ENCODE assay signal across 16 cellular contexts in genomic region chr9:99966720-99967119, GRCh38.
DNase-seq lines count a peak whose midpoint lies in the region; ATAC-seq, FAIRE-seq and TF ChIP-seq lines count a peak whose summit lies in the region.
"Had no signal": no experiment of that assay in that cellular context is flagged by ENCODE, and none has a peak within 500 bp of the region (broad histone marks: within the 10 kb centered on the region; RNA-seq: fewer than 3 reads in every experiment).

No MANE protein-coding gene starts in this region.

- no peak overlapping the region for H3K56ac ChIP-seq in H1 (replicated peaks; ENCODE audit: insufficient read length, low read depth, low read length)

- H3K23me2 ChIP-seq in H1 (ENCODE audit: low read depth, low read length): no peaks in the 10 kb centered on the region

- no peaks in the 10 kb centered on the region for H3K27me3 ChIP-seq in NT2/D1 (ENCODE audit: insufficient read depth, insufficient read length)
- no peaks in the 10 kb centered on the region for H3K27me3 ChIP-seq in H1 (replicated peaks in 1 of 4; ENCODE audit: control insufficient read depth in 3 of 4, extremely low read depth in 1 of 4, insufficient read depth in 3 of 4, low read length in 3 of 4)
- no peaks in the 10 kb centered on the region for H3K27me3 ChIP-seq in liver (ENCODE audit: control insufficient read depth in 4 of 4, insufficient read depth in 4 of 4, low read length in 3 of 4)
- H3K27me3 ChIP-seq: gastroesophageal sphincter, thyroid gland had no signal

- H3K4me1 ChIP-seq in NT2/D1 (ENCODE audit: insufficient read depth, insufficient read length) (no peaks in the 10 kb centered on the region), H1 (replicated peaks in 1 of 4; ENCODE audit: control insufficient read depth in 3 of 4, insufficient read depth in 4 of 4, low read length in 3 of 4) (peaks cover 0 to 9% (median 7%) of the 10 kb centered on the region in 4 experiments; a peak in 4 of 7 replicates), liver (ENCODE audit: control insufficient read depth in 4 of 4, insufficient read depth in 4 of 4, low read length in 3 of 4) (no peaks in the 10 kb centered on the region)
- H3K4me1 ChIP-seq: gastroesophageal sphincter, thyroid gland had no signal

- no peak overlapping the region for H2BK120ac ChIP-seq in H1 (replicated peaks; ENCODE audit: low read depth, low read length)

- H3K4me2 ChIP-seq in H1 (ENCODE audit: insufficient read depth in 1 of 2, low read depth in 2 of 2, low read length in 2 of 2): no peak overlapping the region

- H2AFZ ChIP-seq in H1 (ENCODE audit: low read length): no peak overlapping the region

- no peaks in the 10 kb centered on the region for H3K9me3 Mint-ChIP-seq in activated CD4-positive, alpha-beta memory T cell treated with anti-CD3 and anti-CD28 coated beads, Interleukin-2, amount 10 ng/mL, durations not matched to agents 7 days and 5 days
- H3K9me3 Mint-ChIP-seq: activated T-cell treated with anti-CD3 and anti-CD28 coated beads, Interleukin-2, amount 50 U/mL, for 72 hours; CD4-positive, CD25-positive, alpha-beta regulatory T cell had no signal

- no peak overlapping the region for H3K14ac ChIP-seq in H1 (ENCODE audit: insufficient read length)

- CTCF ChIA-PET in H1 (lab: Charles Lee; ENCODE audit: partially characterized antibody): interaction anchor here (1.2 kb wide), 1 partner anchor 19 kb away, joined by 3 read pairs; no protein-coding TSS in a partner anchor
- CTCF ChIA-PET in activated CD4-positive, alpha-beta memory T cell treated with anti-CD3 and anti-CD28 coated beads, Interleukin-2, amount 10 ng/mL, durations not matched to agents 7 days and 5 days (lab: Charles Lee): no interaction called here

- H4K8ac ChIP-seq in H1 (ENCODE audit: extremely low read depth, insufficient read depth, low read length): no peak overlapping the region

- H2AK5ac ChIP-seq in H1 (ENCODE audit: low read depth, low read length): no peak overlapping the region

- no peak overlapping the region for H3K9ac ChIP-seq in NT2/D1 (ENCODE audit: insufficient read length, low read depth)
- H3K9ac ChIP-seq in H1 (replicated peaks in 1 of 4; ENCODE audit: extremely low read depth in 1 of 4, low read depth in 3 of 4, low read length in 3 of 4): no peak overlapping the region
- H3K9ac ChIP-seq in liver (ENCODE audit: low read depth in 1 of 2, low read length in 2 of 2): no peak overlapping the region

- POLR2A ChIA-PET in H1 (lab: Charles Lee; ENCODE audit: partially characterized antibody): no interaction called here
- POLR2A ChIA-PET in activated CD4-positive, alpha-beta memory T cell treated with anti-CD3 and anti-CD28 coated beads, Interleukin-2, amount 10 ng/mL, durations not matched to agents 7 days and 5 days (lab: Charles Lee): no interaction called here

- H3K4me3 ChIP-seq in NT2/D1 (ENCODE audit: insufficient read length, low read depth) (no peak overlapping the region), H1 (ENCODE audit: extremely low read depth in 1 of 4, insufficient read depth in 2 of 4, low read depth in 3 of 4, low read length in 4 of 4) (no peak overlapping the region; a peak in 1 of 8 replicates), liver (ENCODE audit: low read depth in 1 of 3, low read length in 3 of 3) (no peak overlapping the region)
- H3K4me3 ChIP-seq: gastroesophageal sphincter, mucosa of descending colon, thyroid gland had no signal

- H3K18ac ChIP-seq in H1 (ENCODE audit: extremely low read depth, low read length): no peak overlapping the region

- no peaks in the 10 kb centered on the region for H3K27me3 Mint-ChIP-seq in activated CD4-positive, alpha-beta memory T cell treated with anti-CD3 and anti-CD28 coated beads, Interleukin-2, amount 10 ng/mL, durations not matched to agents 7 days and 5 days
- no peaks in the 10 kb centered on the region for H3K27me3 Mint-ChIP-seq in T-helper 17 cell
- H3K27me3 Mint-ChIP-seq: CD4-positive, CD25-positive, alpha-beta regulatory T cell had no signal

- TF ChIP-seq EP300 in H1 (IDR thresholded peaks at IDR 0.05; ENCODE audit: borderline replicate concordance in 1 of 2, low read depth in 2 of 2, low read length in 2 of 2): no peak

- ATAC-seq in T-helper 17 cell: no peak
- ATAC-seq: activated T-cell treated with anti-CD3 and anti-CD28 coated beads, Interleukin-2, amount 50 U/mL, for 72 hours; gastroesophageal sphincter; mucosa of descending colon; sciatic nerve had no signal

- H2BK5ac ChIP-seq in H1 (ENCODE audit: low read depth, low read length): no peak overlapping the region

- H4K20me1 ChIP-seq in H1 (replicated peaks in 1 of 2; ENCODE audit: control insufficient read depth in 1 of 2, insufficient read depth in 2 of 2, low read length in 2 of 2): no peaks in the 10 kb centered on the region

- TF ChIP-seq POLR2A in H1 (IDR thresholded peaks at IDR 0.05; ENCODE audit: control extremely low read depth in 1 of 2, low read depth in 2 of 2, low read length in 2 of 2): no peak

- H3K4me1 Mint-ChIP-seq in activated CD4-positive, alpha-beta memory T cell treated with anti-CD3 and anti-CD28 coated beads, Interleukin-2, amount 10 ng/mL, durations not matched to agents 7 days and 5 days: no peaks in the 10 kb centered on the region
- H3K4me1 Mint-ChIP-seq in T-helper 17 cell: peaks cover 4% of the 10 kb centered on the region

- 42% methylated on average over 2 of the region's 2 CpGs; no CpG with 5 or more reads in 1 of the 2 experiments for WGBS in H1 (ENCODE audit: extremely low coverage in 1 of 2, insufficient coverage in 1 of 2, insufficient read length in 1 of 2, insufficient replicate concordance in 2 of 2, low coverage in 1 of 2, low lambda C conversion rate in 2 of 2, missing lambda C conversion rate in 1 of 2), 2 experiments
- WGBS in liver: 90% methylated on average over 2 of the region's 2 CpGs

- H4K5ac ChIP-seq in H1 (ENCODE audit: insufficient read length, low read depth, low read length): no peak overlapping the region

- DNase-seq in ELR (ENCODE audit: low read depth) (peak; percentile 67), NT2/D1 (ENCODE audit: low read depth, low spot score) (peak; percentile 59), H1 (ENCODE audit: low read depth in 1 of 2, low spot score in 2 of 2) (peak in 1 of 2 experiments; percentile 9), middle frontal gyrus (ENCODE audit: extremely low spot score, low spot score) (no peak), T1000 (lab: John Stamatoyannopoulos, UW) (no peak), T-helper 17 cell (no peak)
- no peak for DNase-seq in activated CD4-positive, alpha-beta memory T cell treated with anti-CD3 and anti-CD28 coated beads, Interleukin-2, amount 10 ng/mL, durations not matched to agents 7 days and 5 days
- DNase-seq: activated T-cell treated with anti-CD3 and anti-CD28 coated beads, Interleukin-2, amount 50 U/mL, for 72 hours; CD4-positive, CD25-positive, alpha-beta regulatory T cell; mucosa of descending colon; NCI-H2029 treated with DMSO at 0.1 percent for 48 hours; WERI-Rb-1 had no signal

- no peak overlapping the region for H2BK20ac ChIP-seq in H1 (ENCODE audit: low read length)

- H3K4me3 Mint-ChIP-seq in activated CD4-positive, alpha-beta memory T cell treated with anti-CD3 and anti-CD28 coated beads, Interleukin-2, amount 10 ng/mL, durations not matched to agents 7 days and 5 days: no peak overlapping the region
- H3K4me3 Mint-ChIP-seq in T-helper 17 cell: no peak overlapping the region
- H3K4me3 Mint-ChIP-seq: activated T-cell treated with anti-CD3 and anti-CD28 coated beads, Interleukin-2, amount 50 U/mL, for 72 hours; CD4-positive, CD25-positive, alpha-beta regulatory T cell had no signal

- H3K36me3 ChIP-seq in NT2/D1 (ENCODE audit: insufficient read depth, insufficient read length, low read length) (peaks cover 8% of the 10 kb centered on the region), H1 (ENCODE audit: control insufficient read depth in 2 of 4, insufficient read depth in 4 of 4, low read length in 3 of 4) (no peaks in the 10 kb centered on the region), liver (ENCODE audit: control insufficient read depth in 4 of 4, insufficient read depth in 3 of 4, low read depth in 1 of 4, low read length in 3 of 4) (peaks cover 4 to 44% (median 27%) of the 10 kb centered on the region in 4 donors)
- H3K36me3 ChIP-seq: WERI-Rb-1 had no signal

- H3K23ac ChIP-seq in H1 (ENCODE audit: insufficient read length): no peak overlapping the region

- H3K79me2 ChIP-seq in H1 (ENCODE audit: control insufficient read depth in 1 of 2, insufficient read depth in 2 of 2, low read length in 2 of 2): no peaks in the 10 kb centered on the region

- H3K27ac ChIP-seq in H1 (ENCODE audit: low read depth, low read length): no peak overlapping the region
- H3K27ac ChIP-seq in liver (ENCODE audit: low read depth in 1 of 2, low read length in 2 of 2): no peak overlapping the region
- H3K27ac ChIP-seq: gastroesophageal sphincter, thyroid gland, WERI-Rb-1 had no signal

- H4K91ac ChIP-seq in H1 (replicated peaks; ENCODE audit: insufficient read length, low read length): no peak overlapping the region

- no peak overlapping the region for H2BK12ac ChIP-seq in H1 (ENCODE audit: low read depth, low read length)

- H3K79me1 ChIP-seq in H1 (ENCODE audit: low read depth, low read length): no peaks in the 10 kb centered on the region

- H2BK15ac ChIP-seq in H1 (ENCODE audit: low read length): no peak overlapping the region

- TF ChIP-seq RAD21 in H1 (IDR thresholded peaks at IDR 0.05 in 1 of 2, conservative IDR thresholded peaks at IDR 0.05 in 1 of 2; ENCODE audit: low read depth in 2 of 2, low read length in 2 of 2) (no peak), liver (IDR thresholded peaks at IDR 0.05) (no peak)

- H3K9me3 ChIP-seq in NT2/D1 (ENCODE audit: insufficient read depth, low read length) (no peaks in the 10 kb centered on the region), H1 (ENCODE audit: insufficient read depth in 2 of 2, low read depth in 1 of 2, low read length in 1 of 2) (no peaks in the 10 kb centered on the region), liver (ENCODE audit: control insufficient read depth in 4 of 4, low read length in 3 of 4) (no peaks in the 10 kb centered on the region), T-helper 17 cell (ENCODE audit: control insufficient read depth, low read length, poor library complexity, severe bottlenecking) (no peaks in the 10 kb centered on the region)
- H3K9me3 ChIP-seq: gastroesophageal sphincter, mucosa of descending colon, thyroid gland had no signal

- TF ChIP-seq CTCF in H1 (IDR thresholded peaks at IDR 0.05; ENCODE audit: control extremely low read depth in 1 of 3, insufficient read depth in 1 of 3, low read depth in 1 of 3, low read length in 3 of 3) (no peak), liver (IDR thresholded peaks at IDR 0.05; ENCODE audit: low read depth, low read length, missing input control) (no peak)

- H3K4ac ChIP-seq in H1 (replicated peaks; ENCODE audit: insufficient read length, low read depth, low read length): no peak overlapping the region

- H3K36me3 Mint-ChIP-seq in activated CD4-positive, alpha-beta memory T cell treated with anti-CD3 and anti-CD28 coated beads, Interleukin-2, amount 10 ng/mL, durations not matched to agents 7 days and 5 days (ENCODE audit: low read depth): peaks cover 35% of the 10 kb centered on the region
- peaks cover 10% of the 10 kb centered on the region for H3K36me3 Mint-ChIP-seq in T-helper 17 cell (ENCODE audit: low read depth)

- no peak overlapping the region for H3K27ac Mint-ChIP-seq in activated CD4-positive, alpha-beta memory T cell treated with anti-CD3 and anti-CD28 coated beads, Interleukin-2, amount 10 ng/mL, durations not matched to agents 7 days and 5 days
- no peak overlapping the region for H3K27ac Mint-ChIP-seq in T-helper 17 cell
- H3K27ac Mint-ChIP-seq: activated T-cell treated with anti-CD3 and anti-CD28 coated beads, Interleukin-2, amount 50 U/mL, for 72 hours had no signal

- FAIRE-seq in H1 (lab: Jason Lieb, UNC): peak; percentile 92

Comparison
In these comparisons a context has a peak if more than half of its experiments do, and no peak if none do; other contexts are left out.
1. DNase-seq: peak in ELR (single experiment) and NT2/D1 (single experiment); none in middle frontal gyrus (single experiment), activated CD4-positive, alpha-beta memory T cell treated with anti-CD3 and anti-CD28 coated beads, Interleukin-2, amount 10 ng/mL, durations not matched to agents 7 days and 5 days (single experiment), T1000 (single experiment) and T-helper 17 cell (0 of 3).